8 cellular contexts compared by ENCODE assay signal in genomic region chr5:446864-447263, GRCh38. TPM values are rescaled to one million over a fixed set of nuclear protein-coding genes. Genes with fewer than 3 reads are reported as not detected.
DNase-seq lines count a peak whose midpoint lies in the region; ATAC-seq and TF ChIP-seq lines count a peak whose summit lies in the region.

No MANE protein-coding gene starts in this region.

- intact Hi-C loops in lower lobe of right lung (cut with DNase I): no loop called here
- intact Hi-C loops in activated T-helper 2 cell treated with anti-CD3 and anti-CD28 coated beads, Interferon-gamma antibody, Interleukin-2, Interleukin-4, amounts not matched to agents 10 μg/mL and 5 μg/mL and 100 μg/mL, durations not matched to agents 14 hours and 24 hours and 36 hours (cut with micrococcal nuclease): loop anchor here (2.0 kb wide), 1 partner anchor 24 kb away; no protein-coding TSS in a partner anchor

- H3K27me3 Mint-ChIP-seq in effector memory CD8-positive, alpha-beta T cell: no peaks in the 10 kb centered on the region
- H3K27me3 Mint-ChIP-seq in activated T-helper 2 cell treated with anti-CD3 and anti-CD28 coated beads, Interferon-gamma antibody, Interleukin-2, Interleukin-4, amounts not matched to agents 10 μg/mL and 5 μg/mL and 100 μg/mL, durations not matched to agents 14 hours and 24 hours and 36 hours (ENCODE audit: low read depth): no peaks in the 10 kb centered on the region

- H3K27me3 ChIP-seq in lower lobe of right lung (ENCODE audit: low read depth): no peaks in the 10 kb centered on the region

- H3K36me3 Mint-ChIP-seq in effector memory CD8-positive, alpha-beta T cell (ENCODE audit: insufficient read depth): peaks cover 65% of the 10 kb centered on the region
- peaks cover 66% of the 10 kb centered on the region for H3K36me3 Mint-ChIP-seq in activated T-helper 2 cell treated with anti-CD3 and anti-CD28 coated beads, Interferon-gamma antibody, Interleukin-2, Interleukin-4, amounts not matched to agents 10 μg/mL and 5 μg/mL and 100 μg/mL, durations not matched to agents 14 hours and 24 hours and 36 hours (ENCODE audit: low read depth)

- peaks cover under 1 to 2% of the 10 kb centered on the region in 2 donors for H3K9me3 Mint-ChIP-seq in effector memory CD8-positive, alpha-beta T cell
- H3K9me3 Mint-ChIP-seq in activated T-helper 2 cell treated with anti-CD3 and anti-CD28 coated beads, Interferon-gamma antibody, Interleukin-2, Interleukin-4, amounts not matched to agents 10 μg/mL and 5 μg/mL and 100 μg/mL, durations not matched to agents 14 hours and 24 hours and 36 hours: peaks cover 18% of the 10 kb centered on the region

- TF ChIP-seq CTCF in C4-2B (conservative IDR thresholded peaks at IDR 0.05): peak; percentile 84
- peak; percentile 65 for TF ChIP-seq CTCF in GM13977 (IDR thresholded peaks at IDR 0.05; ENCODE audit: extremely low read depth, insufficient read depth, missing control alignments)
- TF ChIP-seq CTCF in lower lobe of right lung (IDR thresholded peaks at IDR 0.05): peak; percentile 58

- H3K27ac ChIP-seq in C4-2B (no peak overlapping the region), lower lobe of right lung (no peak overlapping the region)

- H3K36me3 ChIP-seq in lower lobe of right lung: peaks cover 62% of the 10 kb centered on the region

- no peak overlapping the region for H3K4me3 ChIP-seq in lower lobe of right lung

- H3K27ac Mint-ChIP-seq in effector memory CD8-positive, alpha-beta T cell: peak overlapping the region in 1 of 2 donors; percentile 38
- H3K27ac Mint-ChIP-seq in activated T-helper 2 cell treated with anti-CD3 and anti-CD28 coated beads, Interferon-gamma antibody, Interleukin-2, Interleukin-4, amounts not matched to agents 10 μg/mL and 5 μg/mL and 100 μg/mL, durations not matched to agents 14 hours and 24 hours and 36 hours: no peak overlapping the region

- peaks cover 38% of the 10 kb centered on the region for H3K4me1 ChIP-seq in lower lobe of right lung

- peaks cover 38 to 45% of the 10 kb centered on the region in 2 donors for H3K4me1 Mint-ChIP-seq in effector memory CD8-positive, alpha-beta T cell (ENCODE audit: low read depth in 2 of 2)
- peaks cover 28% of the 10 kb centered on the region for H3K4me1 Mint-ChIP-seq in activated T-helper 2 cell treated with anti-CD3 and anti-CD28 coated beads, Interferon-gamma antibody, Interleukin-2, Interleukin-4, amounts not matched to agents 10 μg/mL and 5 μg/mL and 100 μg/mL, durations not matched to agents 14 hours and 24 hours and 36 hours (ENCODE audit: low read depth)

- in situ Hi-C loops in GM13977 (cut with MboI; ENCODE audit: low pct_unique_long_range_greater_than_20kb, low sequenced_read_pairs, unreplicated experiment) (no loop called here), T47D (cut with HindIII; ENCODE audit: low pct_unique_long_range_greater_than_20kb, low sequenced_read_pairs) (no loop called here)

- ATAC-seq in lower lobe of right lung: no peak
- no peak for ATAC-seq in effector memory CD8-positive, alpha-beta T cell (replicated peaks)

- H3K4me3 Mint-ChIP-seq in effector memory CD8-positive, alpha-beta T cell: no peak overlapping the region
- no peak overlapping the region for H3K4me3 Mint-ChIP-seq in activated T-helper 2 cell treated with anti-CD3 and anti-CD28 coated beads, Interferon-gamma antibody, Interleukin-2, Interleukin-4, amounts not matched to agents 10 μg/mL and 5 μg/mL and 100 μg/mL, durations not matched to agents 14 hours and 24 hours and 36 hours (ENCODE audit: low read depth)

- H3K9me3 ChIP-seq in lower lobe of right lung: peaks cover 4% of the 10 kb centered on the region

- peak; percentile 78 for DNase-seq in GM13977 (ENCODE audit: low spot score)
- peak; percentile 65 for DNase-seq in NCI-H748 (lab: John Stamatoyannopoulos, UW; ENCODE audit: unreplicated experiment)
- DNase-seq in T47D (ENCODE audit: low read depth in 1 of 2, low spot score in 1 of 2): peak; percentile 81 to 90
- DNase-seq in lower lobe of right lung: no peak
- DNase-seq in C1 segment of cervical spinal cord (lab: John Stamatoyannopoulos, UW): no peak
- DNase-seq in effector memory CD8-positive, alpha-beta T cell: no peak
- no peak for DNase-seq in activated T-helper 2 cell treated with anti-CD3 and anti-CD28 coated beads, Interferon-gamma antibody, Interleukin-2, Interleukin-4, amounts not matched to agents 10 μg/mL and 5 μg/mL and 100 μg/mL, durations not matched to agents 14 hours and 24 hours and 36 hours (ENCODE audit: low spot score)

RNA-seq across cellular contexts. Expression of gene EXOC3, which starts 3.9 kb away (rescaled TPM):
- total RNA-seq in lower lobe of right lung: 58.9 TPM
- 62.3 and 66.4 TPM in 2 replicates for total RNA-seq in activated T-helper 2 cell treated with anti-CD3 and anti-CD28 coated beads, Interferon-gamma antibody, Interleukin-2, Interleukin-4, amounts not matched to agents 10 μg/mL and 5 μg/mL and 100 μg/mL, durations not matched to agents 14 hours and 24 hours and 36 hours

Comparison
In these comparisons a context has a peak if more than half of its experiments do, and no peak if none do; other contexts are left out.
1. DNase-seq: peak in GM13977 (single experiment), NCI-H748 (single experiment) and T47D (2 of 2); none in lower lobe of right lung (single experiment), C1 segment of cervical spinal cord (0 of 14), effector memory CD8-positive, alpha-beta T cell (0 of 3) and activated T-helper 2 cell treated with anti-CD3 and anti-CD28 coated beads, Interferon-gamma antibody, Interleukin-2, Interleukin-4, amounts not matched to agents 10 μg/mL and 5 μg/mL and 100 μg/mL, durations not matched to agents 14 hours and 24 hours and 36 hours (single experiment).
2. Peak in every context shown above with its lines, with median percentiles within 50 percentile points of each other: CTCF ChIP-seq.